In genomic region chr17:81481011-81481799, GRCh38 we compare ENCODE assay signal across 9 cellular contexts. TPM values are rescaled to one million over a fixed set of nuclear protein-coding genes. Genes with fewer than 3 reads are reported as not detected.
DNase-seq lines count a peak whose midpoint lies in the region; ATAC-seq lines count a peak whose summit lies in the region.
"Had no signal": no experiment of that assay in that cellular context is flagged by ENCODE, and none has a peak within 500 bp of the region (broad histone marks: within the 10 kb centered on the region; RNA-seq: fewer than 3 reads in every experiment).

No MANE protein-coding gene starts in this region.

- peaks cover 43% of the 10 kb centered on the region for H3K27me3 Mint-ChIP-seq in activated T-cell treated with anti-CD3 and anti-CD28 coated beads, Interleukin-2, amount 50 U/mL, for 72 hours (ENCODE audit: low read depth)
- H3K27me3 Mint-ChIP-seq in naive thymus-derived CD4-positive, alpha-beta T cell = peaks cover 11 to 34% (median 19%) of the 10 kb centered on the region in 5 donors
- H3K27me3 Mint-ChIP-seq in stimulated activated naive CD8-positive, alpha-beta T cell treated with anti-CD3 and anti-CD28 coated beads, Interleukin-15, Interleukin-2, amounts not matched to agents 100 ng/mL and 50 ng/mL, for 24 hours = peaks cover 24% of the 10 kb centered on the region

- no peaks in the 10 kb centered on the region for H3K9me3 ChIP-seq in naive thymus-derived CD4-positive, alpha-beta T cell (ENCODE audit: control insufficient read depth in 2 of 3, low read length in 3 of 3)

- H3K27ac ChIP-seq in naive thymus-derived CD4-positive, alpha-beta T cell (ENCODE audit: low read depth, low read length) = no peak overlapping the region
- H3K27ac ChIP-seq: KMS-11 had no signal

- intact Hi-C loops in naive thymus-derived CD4-positive, alpha-beta T cell (cut with micrococcal nuclease) = loop anchor here in 1 of 2 donors (5.0 to 10.0 kb wide), 2 partner anchors 244 to 446 kb away; partner anchors contain the start of genes BAIAP2, NDUFAF8 and TEPSIN

- H3K27me3 ChIP-seq in naive thymus-derived CD4-positive, alpha-beta T cell (ENCODE audit: control insufficient read depth in 2 of 2, insufficient read depth in 2 of 2, low read length in 2 of 2) = peaks cover 0 to 15% of the 10 kb centered on the region in 2 donors

- peak; percentile 66 to 82 for ATAC-seq in activated T-cell treated with anti-CD3 and anti-CD28 coated beads, Interleukin-2, amount 50 U/mL, for 72 hours (replicated peaks in 1 of 2)
- ATAC-seq in naive thymus-derived CD4-positive, alpha-beta T cell = peak; percentile 81
- ATAC-seq in HG02885 (IDR thresholded peaks at IDR 0.05; ENCODE audit: poor library complexity, unreplicated experiment) (no peak), GM18519 (IDR thresholded peaks at IDR 0.05; ENCODE audit: low FRiP score, unreplicated experiment) (no peak)

- H3K36me3 Mint-ChIP-seq in activated T-cell treated with anti-CD3 and anti-CD28 coated beads, Interleukin-2, amount 50 U/mL, for 72 hours (ENCODE audit: insufficient read depth in 2 of 2) = no peaks in the 10 kb centered on the region
- no peaks in the 10 kb centered on the region for H3K36me3 Mint-ChIP-seq in naive thymus-derived CD4-positive, alpha-beta T cell
- H3K36me3 Mint-ChIP-seq in stimulated activated naive CD8-positive, alpha-beta T cell treated with anti-CD3 and anti-CD28 coated beads, Interleukin-15, Interleukin-2, amounts not matched to agents 100 ng/mL and 50 ng/mL, for 24 hours (ENCODE audit: low read depth) = no peaks in the 10 kb centered on the region

- DNase-seq in GM19238 (ENCODE audit: insufficient read length, low spot score) (peak; percentile 68), NCI-H524 treated with DMSO at 0.1 percent for 48 hours (lab: John Stamatoyannopoulos, UW) (peak; percentile 42), fibroblast of gingiva (ENCODE audit: low read depth) (peak; percentile 65)
- DNase-seq in activated T-cell treated with anti-CD3 and anti-CD28 coated beads, Interleukin-2, amount 50 U/mL, for 72 hours = peak; percentile 67 to 74
- peak; percentile 57 to 71 (median 66) for DNase-seq in naive thymus-derived CD4-positive, alpha-beta T cell

- peak overlapping the region; percentile 24 for H3K4me3 ChIP-seq in naive thymus-derived CD4-positive, alpha-beta T cell (ENCODE audit: low read length)

- peaks cover 24% of the 10 kb centered on the region for H3K4me1 Mint-ChIP-seq in activated T-cell treated with anti-CD3 and anti-CD28 coated beads, Interleukin-2, amount 50 U/mL, for 72 hours (ENCODE audit: low read depth)
- H3K4me1 Mint-ChIP-seq in naive thymus-derived CD4-positive, alpha-beta T cell = peaks cover 5 to 14% (median 11%) of the 10 kb centered on the region in 7 donors
- peaks cover 24% of the 10 kb centered on the region for H3K4me1 Mint-ChIP-seq in stimulated activated naive CD8-positive, alpha-beta T cell treated with anti-CD3 and anti-CD28 coated beads, Interleukin-15, Interleukin-2, amounts not matched to agents 100 ng/mL and 50 ng/mL, for 24 hours (ENCODE audit: low read depth)

- peaks cover 6 to 10% of the 10 kb centered on the region in 2 donors for H3K4me1 ChIP-seq in naive thymus-derived CD4-positive, alpha-beta T cell (ENCODE audit: control insufficient read depth in 2 of 2, insufficient read depth in 2 of 2, low read length in 2 of 2)

- POLR2A ChIA-PET in naive thymus-derived CD4-positive, alpha-beta T cell (lab: Charles Lee) = interaction anchor here (0.6 to 1.7 kb wide), 3 partner anchors 32 to 74 kb away, joined by 3 to 12 read pairs (median 4); partner anchors contain the start of gene ACTG1

- H3K36me3 ChIP-seq in naive thymus-derived CD4-positive, alpha-beta T cell (ENCODE audit: control insufficient read depth in 2 of 3, insufficient read depth in 3 of 3, low read length in 3 of 3) = no peaks in the 10 kb centered on the region

- peak overlapping the region; percentile 72 to 75 for H3K4me3 Mint-ChIP-seq in activated T-cell treated with anti-CD3 and anti-CD28 coated beads, Interleukin-2, amount 50 U/mL, for 72 hours
- H3K4me3 Mint-ChIP-seq in naive thymus-derived CD4-positive, alpha-beta T cell = peak overlapping the region; percentile 69 to 80 (median 74)
- H3K4me3 Mint-ChIP-seq in stimulated activated naive CD8-positive, alpha-beta T cell treated with anti-CD3 and anti-CD28 coated beads, Interleukin-15, Interleukin-2, amounts not matched to agents 100 ng/mL and 50 ng/mL, for 24 hours = peak overlapping the region; percentile 55

- CTCF ChIA-PET in naive thymus-derived CD4-positive, alpha-beta T cell (lab: Charles Lee) = interaction anchor here (0.9 to 1.1 kb wide), 2 partner anchors 201 to 226 kb away, joined by 3 read pairs; no protein-coding TSS in a partner anchor

- no peaks in the 10 kb centered on the region for H3K9me3 Mint-ChIP-seq in activated T-cell treated with anti-CD3 and anti-CD28 coated beads, Interleukin-2, amount 50 U/mL, for 72 hours
- peaks cover 0 to 3% (median 0%) of the 10 kb centered on the region in 11 donors for H3K9me3 Mint-ChIP-seq in naive thymus-derived CD4-positive, alpha-beta T cell
- H3K9me3 Mint-ChIP-seq in stimulated activated naive CD8-positive, alpha-beta T cell treated with anti-CD3 and anti-CD28 coated beads, Interleukin-15, Interleukin-2, amounts not matched to agents 100 ng/mL and 50 ng/mL, for 24 hours = no peaks in the 10 kb centered on the region

- no peak overlapping the region for H3K27ac Mint-ChIP-seq in activated T-cell treated with anti-CD3 and anti-CD28 coated beads, Interleukin-2, amount 50 U/mL, for 72 hours
- peak overlapping the region in 1 of 9 donors; percentile 43 for H3K27ac Mint-ChIP-seq in naive thymus-derived CD4-positive, alpha-beta T cell
- H3K27ac Mint-ChIP-seq in stimulated activated naive CD8-positive, alpha-beta T cell treated with anti-CD3 and anti-CD28 coated beads, Interleukin-15, Interleukin-2, amounts not matched to agents 100 ng/mL and 50 ng/mL, for 24 hours = peak overlapping the region; percentile 72

RNA-seq across cellular contexts. Expression of gene ACTG1, which starts 31.4 kb away (rescaled TPM):
- 1,000 to 10,000 TPM; 3,862 to 3,966 TPM for total RNA-seq in activated T-cell treated with anti-CD3 and anti-CD28 coated beads, Interleukin-2, amount 50 U/mL, for 72 hours
- 1,000 to 10,000 TPM in 4 of 5 experiments, 100 to 1,000 TPM in 1; 971 to 4,639 (median 1,185) TPM for total RNA-seq in naive thymus-derived CD4-positive, alpha-beta T cell
- 1,000 to 10,000 TPM; 1,098 to 1,433 TPM for polyA plus RNA-seq in naive thymus-derived CD4-positive, alpha-beta T cell

RNA-seq across cellular contexts. Expression of gene FSCN2, which starts 47.0 kb away (rescaled TPM):
- 1 to 10 TPM in 1 of 2 donors, under 1 TPM in 1; 0.95 to 1.8 TPM for total RNA-seq in activated T-cell treated with anti-CD3 and anti-CD28 coated beads, Interleukin-2, amount 50 U/mL, for 72 hours
- total RNA-seq in naive thymus-derived CD4-positive, alpha-beta T cell = 1 to 10 TPM in 2 of 5 experiments, under 1 TPM in 3; 0.56 to 1.6 (median 0.70) TPM
- polyA plus RNA-seq in naive thymus-derived CD4-positive, alpha-beta T cell = not detected

Comparison
In these comparisons a context has a peak if more than half of its experiments do, and no peak if none do; other contexts are left out.
1. ATAC-seq: peak in activated T-cell treated with anti-CD3 and anti-CD28 coated beads, Interleukin-2, amount 50 U/mL, for 72 hours (2 of 2) and naive thymus-derived CD4-positive, alpha-beta T cell (single experiment); none in HG02885 (single experiment) and GM18519 (single experiment).
2. Peak in every context shown above with its lines, with median percentiles within 50 percentile points of each other: DNase-seq and H3K4me3 Mint-ChIP-seq.